Comparison of ENCODE assay signal across 20 cellular contexts in the genomic region with DNA sequence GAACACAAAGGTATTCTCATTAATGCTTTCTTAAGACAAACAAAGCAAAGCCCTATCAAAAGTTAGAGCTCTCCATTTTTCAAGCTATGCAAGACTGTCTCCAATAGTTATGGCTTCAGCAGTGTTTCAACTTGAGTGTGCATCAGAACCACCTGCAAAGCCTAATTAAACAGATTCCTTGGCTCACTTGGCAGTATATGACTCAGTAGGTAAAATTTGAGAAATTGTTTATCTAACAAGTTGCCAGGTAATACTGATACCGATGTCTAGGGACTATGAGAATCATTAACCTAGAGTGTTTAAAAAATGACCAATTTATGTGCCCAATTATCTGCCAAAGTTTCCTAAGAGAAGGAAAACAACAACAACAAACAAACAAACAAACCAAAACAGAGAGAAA.
"Had no signal": no experiment of that assay in that cellular context is flagged by ENCODE, and none has a peak within 500 bp of the region (broad histone marks: within the 10 kb centered on the region; RNA-seq: fewer than 3 reads in every experiment).

No MANE protein-coding gene starts in this region.

- H3K27ac ChIP-seq: ascending aorta, left lung, tibial nerve, WERI-Rb-1 had no signal

- DNase-seq: activated CD4-positive, alpha-beta T cell treated with anti-CD3 and anti-CD28 coated beads for 1 hour; activated CD4-positive, alpha-beta T cell treated with anti-CD3 and anti-CD28 coated beads, Interleukin-2, amount 50 U/mL, for 4 hours; activated gamma-delta T cell; activated T-cell treated with anti-CD3 and anti-CD28 coated beads, Interleukin-2, amount 50 U/mL, for 72 hours; cerebellar nuclear complex; cortex of kidney; effector CD4-positive, alpha-beta T cell; foreskin fibroblast; glutamatergic neuron; hippocampal formation; left lung; midbrain; nephron progenitor cell; occipital lobe; stimulated activated naive CD4-positive, alpha-beta T cell treated with Interleukin-2 at 50 U/mL for 16 hours; WERI-Rb-1 had no signal

- H3K4me3 ChIP-seq: ascending aorta, left lung, tibial nerve had no signal

- H3K27me3 ChIP-seq: ascending aorta, left lung, tibial nerve had no signal

- H3K4me1 ChIP-seq: ascending aorta, left lung, tibial nerve had no signal

- FAIRE-seq: islet of Langerhans, urothelium cell line had no signal

- H3K9me3 ChIP-seq: ascending aorta had no signal

- H3K36me3 ChIP-seq: ascending aorta, left lung, tibial nerve, WERI-Rb-1 had no signal
